In genomic region chr12:101773560-101774206, GRCh38 we compare ENCODE assay signal across 8 cellular contexts. TPM values are rescaled to one million over a fixed set of nuclear protein-coding genes. Genes with fewer than 3 reads are reported as not detected.
DNase-seq lines count a peak whose midpoint lies in the region; ATAC-seq and TF ChIP-seq lines count a peak whose summit lies in the region.

No MANE protein-coding gene starts in this region.

- H3K4me3 ChIP-seq in CD8-positive, alpha-beta memory T cell (ENCODE audit: low read length) = no peak overlapping the region
- H3K4me3 ChIP-seq in OCI-LY3 (ENCODE audit: low read length) (no peak overlapping the region), esophagus muscularis mucosa (no peak overlapping the region), stomach (no peak overlapping the region)

- peak; percentile 91 for TF ChIP-seq CTCF in OCI-LY3 (IDR thresholded peaks at IDR 0.05; ENCODE audit: low read depth, low read length)
- peak; percentile 96 to 98 (median 97) for TF ChIP-seq CTCF in esophagus muscularis mucosa (IDR thresholded peaks at IDR 0.05)
- TF ChIP-seq CTCF in nephron (IDR thresholded peaks at IDR 0.05; ENCODE audit: unreplicated experiment in 3 of 3) = peak; percentile 86 to 95 (median 94)
- peak in 5 of 7 experiments; percentile 92 to 98 (median 93) for TF ChIP-seq CTCF in stomach (IDR thresholded peaks at IDR 0.05)

- no peaks in the 10 kb centered on the region for H3K4me1 ChIP-seq in CD8-positive, alpha-beta memory T cell (ENCODE audit: insufficient read depth, low read length)
- H3K4me1 ChIP-seq in OCI-LY3 (ENCODE audit: low read length) = peaks cover 3% of the 10 kb centered on the region; the same call in 1 of the 2 replicates
- H3K4me1 ChIP-seq in esophagus muscularis mucosa = peaks cover 0 to 16% (median 13%) of the 10 kb centered on the region in 4 donors
- peaks cover 0 to 37% (median 2%) of the 10 kb centered on the region in 4 donors for H3K4me1 ChIP-seq in stomach

- H4K20me1 ChIP-seq in OCI-LY3 (ENCODE audit: insufficient read depth, low read length) = no peaks in the 10 kb centered on the region

- H3K27ac ChIP-seq in CD8-positive, alpha-beta memory T cell (ENCODE audit: low read depth, low read length) = no peak overlapping the region
- H3K27ac ChIP-seq in OCI-LY3 (ENCODE audit: low read length) (no peak overlapping the region), esophagus muscularis mucosa (replicated peaks in 1 of 4) (no peak overlapping the region), stomach (no peak overlapping the region)

- H3K4me1 Mint-ChIP-seq in CD8-positive, alpha-beta memory T cell = peaks cover 0 to 7% (median 1%) of the 10 kb centered on the region in 3 donors
- H3K4me1 Mint-ChIP-seq in nephron = no peaks in the 10 kb centered on the region

- H3K4me3 Mint-ChIP-seq in CD8-positive, alpha-beta memory T cell = no peak overlapping the region
- H3K4me3 Mint-ChIP-seq in nephron = no peak overlapping the region

- no peaks in the 10 kb centered on the region for H3K27me3 Mint-ChIP-seq in CD8-positive, alpha-beta memory T cell
- H3K27me3 Mint-ChIP-seq in nephron (ENCODE audit: low read depth) = no peaks in the 10 kb centered on the region

- no peaks in the 10 kb centered on the region for H3K79me2 ChIP-seq in OCI-LY3 (ENCODE audit: low read length)

- peak; percentile 81 for ATAC-seq in GM19455 (IDR thresholded peaks at IDR 0.05; ENCODE audit: unreplicated experiment)

- no peak overlapping the region for H3K4me2 ChIP-seq in OCI-LY3 (ENCODE audit: low read length)

- POLR2A ChIA-PET in CD8-positive, alpha-beta memory T cell (lab: Charles Lee) = interaction anchor here (0.6 kb wide), 2 partner anchors 114 to 355 kb away, joined by 3 read pairs; no protein-coding TSS in a partner anchor

- H3K27me3 ChIP-seq in CD8-positive, alpha-beta memory T cell (ENCODE audit: insufficient read depth, low read length, poor library complexity, severe bottlenecking) = no peaks in the 10 kb centered on the region
- no peaks in the 10 kb centered on the region for H3K27me3 ChIP-seq in OCI-LY3 (ENCODE audit: low read depth, low read length)
- H3K27me3 ChIP-seq in esophagus muscularis mucosa = no peaks in the 10 kb centered on the region
- H3K27me3 ChIP-seq in stomach = no peaks in the 10 kb centered on the region

- H3K36me3 ChIP-seq in CD8-positive, alpha-beta memory T cell (ENCODE audit: insufficient read depth, low read length) = peaks cover 8% of the 10 kb centered on the region
- peaks cover 3% of the 10 kb centered on the region for H3K36me3 ChIP-seq in OCI-LY3 (replicated peaks; ENCODE audit: low read depth, low read length)
- peaks cover 4 to 55% (median 33%) of the 10 kb centered on the region in 4 donors for H3K36me3 ChIP-seq in esophagus muscularis mucosa
- H3K36me3 ChIP-seq in stomach = peaks cover 8 to 55% (median 47%) of the 10 kb centered on the region in 4 donors

- CTCF ChIA-PET in CD8-positive, alpha-beta memory T cell (lab: Charles Lee) = interaction anchor here (0.7 to 3.3 kb wide), 24 partner anchors 8 to 500 kb away, joined by 3 to 119 read pairs (median 4); partner anchors contain the start of genes DRAM1 and GNPTAB

- intact Hi-C loops in esophagus muscularis mucosa (cut with DNase I) = loop anchor here (2.0 kb wide), 2 partner anchors 57 to 65 kb away; partner anchors contain the start of gene GNPTAB
- intact Hi-C loops in stomach (cut with DNase I; ENCODE audit: low total_unique reads) = no loop called here

- H3K27ac Mint-ChIP-seq in CD8-positive, alpha-beta memory T cell = peak overlapping the region in 1 of 8 donors; percentile 43
- no peak overlapping the region for H3K27ac Mint-ChIP-seq in nephron

- peak; percentile 43 to 75 (median 62) for DNase-seq in CD8-positive, alpha-beta memory T cell
- DNase-seq in HuH-7.5 (ENCODE audit: low spot score) = peak; percentile 42
- DNase-seq in activated T-cell treated with anti-CD3 and anti-CD28 coated beads for 4 hours = peak; percentile 60
- no peak for DNase-seq in esophagus muscularis mucosa (ENCODE audit: extremely low spot score)
- DNase-seq in stomach = peak; percentile 70

- H3K36me3 Mint-ChIP-seq in CD8-positive, alpha-beta memory T cell = peaks cover 0 to 65% (median 27%) of the 10 kb centered on the region in 3 donors
- H3K36me3 Mint-ChIP-seq in nephron (ENCODE audit: low read depth) = peaks cover 5% of the 10 kb centered on the region

- TF ChIP-seq EP300 in esophagus muscularis mucosa (IDR thresholded peaks at IDR 0.05) = no peak
- no peak for TF ChIP-seq EP300 in stomach (IDR thresholded peaks at IDR 0.05)

- no peaks in the 10 kb centered on the region for H3K9me3 ChIP-seq in CD8-positive, alpha-beta memory T cell (ENCODE audit: low read length)
- H3K9me3 ChIP-seq in OCI-LY3 (ENCODE audit: insufficient read depth, low read length) = no peaks in the 10 kb centered on the region
- no peaks in the 10 kb centered on the region for H3K9me3 ChIP-seq in esophagus muscularis mucosa
- no peaks in the 10 kb centered on the region for H3K9me3 ChIP-seq in stomach

- TF ChIP-seq POLR2A in esophagus muscularis mucosa (IDR thresholded peaks at IDR 0.05; ENCODE audit: low read depth) (no peak), stomach (IDR thresholded peaks at IDR 0.05) (no peak)

- H3K9me3 Mint-ChIP-seq in CD8-positive, alpha-beta memory T cell = no peaks in the 10 kb centered on the region
- H3K9me3 Mint-ChIP-seq in nephron = no peaks in the 10 kb centered on the region

- H3K9ac ChIP-seq in OCI-LY3 (ENCODE audit: low read length) = no peak overlapping the region

- no peak overlapping the region for H2AFZ ChIP-seq in OCI-LY3 (ENCODE audit: low read depth, low read length)

- WGBS in esophagus muscularis mucosa = 64% methylated on average over 3 of the region's 3 CpGs
- 60 to 67% (median 64%) methylated on average over 3 of the region's 3 CpGs for WGBS in stomach, 5 donors

RNA-seq across cellular contexts. Expression of gene SYCP3, which starts 34.4 kb away (rescaled TPM):
- under 1 TPM; 0.22 to 0.27 TPM for total RNA-seq in CD8-positive, alpha-beta memory T cell
- polyA plus RNA-seq in CD8-positive, alpha-beta memory T cell = 0.14 TPM
- total RNA-seq in esophagus muscularis mucosa (not detected), stomach (under 1 TPM in 1 of 5 donors, not detected in 4; 0.89 TPM)
- polyA plus RNA-seq in stomach = under 1 TPM in 1 of 3 donors, not detected in 2; 0.28 TPM

RNA-seq across cellular contexts. Expression of gene GNPTAB, which starts 57.1 kb away (rescaled TPM):
- total RNA-seq in CD8-positive, alpha-beta memory T cell = 10 to 100 TPM; 62.1 to 64.7 TPM
- 49.7 TPM for polyA plus RNA-seq in CD8-positive, alpha-beta memory T cell
- total RNA-seq in esophagus muscularis mucosa (10 to 100 TPM; 30.5 to 37.0 (median 32.1) TPM), stomach (10 to 100 TPM; 15.8 to 63.2 (median 42.0) TPM)
- polyA plus RNA-seq in stomach = 10 to 100 TPM in 2 of 3 donors, 1 to 10 TPM in 1; 8.9 to 12.6 (median 11.5) TPM
